ENCODE assay signal across 8 cellular contexts in genomic region chr5:52788505-52788821, GRCh38. TPM values are rescaled to one million over a fixed set of nuclear protein-coding genes. Genes with fewer than 3 reads are reported as not detected.
DNase-seq lines count a peak whose midpoint lies in the region; ATAC-seq and TF ChIP-seq lines count a peak whose summit lies in the region.

No MANE protein-coding gene starts in this region.

- no peak for TF ChIP-seq EP300 in esophagus muscularis mucosa (IDR thresholded peaks at IDR 0.05)

- POLR2A ChIA-PET in CD4-positive, alpha-beta memory T cell (lab: Charles Lee; ENCODE audit: partially characterized antibody), result interaction anchor here (1.2 to 3.6 kb wide), 5 partner anchors 12 to 95 kb away, joined by 6 to 27 read pairs (median 10); no protein-coding TSS in a partner anchor

- H3K9me3 Mint-ChIP-seq in CD4-positive, alpha-beta memory T cell, result no peaks in the 10 kb centered on the region
- no peaks in the 10 kb centered on the region for H3K9me3 Mint-ChIP-seq in osteocyte (ENCODE audit: unreplicated experiment)

- TF ChIP-seq CTCF in RWPE2 (IDR thresholded peaks at IDR 0.05; ENCODE audit: poor library complexity, severe bottlenecking) (peak; percentile 39), esophagus muscularis mucosa (IDR thresholded peaks at IDR 0.05) (no peak), osteocyte (IDR thresholded peaks at IDR 0.05) (no peak)

- no peaks in the 10 kb centered on the region for H3K27me3 ChIP-seq in CD4-positive, alpha-beta memory T cell (ENCODE audit: insufficient read depth, low read length)
- H3K27me3 ChIP-seq in RWPE2 (ENCODE audit: insufficient read depth, poor library complexity, severe bottlenecking) (no peaks in the 10 kb centered on the region), esophagus muscularis mucosa (no peaks in the 10 kb centered on the region)

- H3K36me3 ChIP-seq in CD4-positive, alpha-beta memory T cell (ENCODE audit: insufficient read depth, low read length), result no peaks in the 10 kb centered on the region
- H3K36me3 ChIP-seq in RWPE2 (ENCODE audit: low read depth) (no peaks in the 10 kb centered on the region), esophagus muscularis mucosa (no peaks in the 10 kb centered on the region)

- no peak for TF ChIP-seq POLR2A in esophagus muscularis mucosa (IDR thresholded peaks at IDR 0.05; ENCODE audit: low read depth)

- no peak for DNase-seq in CD4-positive, alpha-beta memory T cell
- DNase-seq in RWPE2 (ENCODE audit: low spot score) (no peak), esophagus muscularis mucosa (ENCODE audit: extremely low spot score) (no peak), osteocyte (ENCODE audit: extremely low spot score, unreplicated experiment) (no peak), activated gamma-delta T cell treated with Interleukin-2 at 50 U/mL for 16 hours (no peak), substantia nigra (lab: John Stamatoyannopoulos, UW) (no peak)

- H3K4me3 Mint-ChIP-seq in CD4-positive, alpha-beta memory T cell, result peak overlapping the region; percentile 72 to 94 (median 90)
- H3K4me3 Mint-ChIP-seq in osteocyte (ENCODE audit: unreplicated experiment), result peak overlapping the region; percentile 96

- CTCF ChIA-PET in CD4-positive, alpha-beta memory T cell (lab: Charles Lee; ENCODE audit: partially characterized antibody), result interaction anchor here (0.9 to 2.4 kb wide), 10 partner anchors 8 to 129 kb away, joined by 3 to 35 read pairs (median 11); no protein-coding TSS in a partner anchor

- intact Hi-C loops in CD4-positive, alpha-beta memory T cell (cut with micrococcal nuclease), result loop anchor here (5.0 kb wide), 1 partner anchor 46 kb away; no protein-coding TSS in a partner anchor
- intact Hi-C loops in esophagus muscularis mucosa (cut with DNase I), result loop anchor here (1.0 kb wide), 1 partner anchor 127 kb away; no protein-coding TSS in a partner anchor

- H3K27me3 Mint-ChIP-seq in CD4-positive, alpha-beta memory T cell, result peaks cover 2% of the 10 kb centered on the region in 2 donors
- H3K27me3 Mint-ChIP-seq in osteocyte (ENCODE audit: unreplicated experiment), result no peaks in the 10 kb centered on the region

- H3K36me3 Mint-ChIP-seq in CD4-positive, alpha-beta memory T cell, result peaks cover 0 to 2% of the 10 kb centered on the region in 2 donors
- peaks cover 11% of the 10 kb centered on the region for H3K36me3 Mint-ChIP-seq in osteocyte (ENCODE audit: unreplicated experiment)

- H3K4me1 Mint-ChIP-seq in CD4-positive, alpha-beta memory T cell, result peaks cover 17 to 36% (median 29%) of the 10 kb centered on the region in 4 donors
- H3K4me1 Mint-ChIP-seq in osteocyte (ENCODE audit: unreplicated experiment), result peaks cover 74% of the 10 kb centered on the region

- WGBS in esophagus muscularis mucosa, result 2% methylated on average over 6 of the region's 7 CpGs

- H3K4me1 ChIP-seq in CD4-positive, alpha-beta memory T cell (ENCODE audit: insufficient read depth, low read length), result peaks cover 15% of the 10 kb centered on the region
- H3K4me1 ChIP-seq in RWPE2 (ENCODE audit: insufficient read depth, poor library complexity, severe bottlenecking) (peaks cover 20% of the 10 kb centered on the region), esophagus muscularis mucosa (peaks cover 17 to 41% (median 37%) of the 10 kb centered on the region in 4 donors)

- ATAC-seq in RWPE2 (ENCODE audit: low read depth) (peak; percentile 59), GM21360 (IDR thresholded peaks at IDR 0.05; ENCODE audit: unreplicated experiment) (no peak), HG03378 (IDR thresholded peaks at IDR 0.05; ENCODE audit: unreplicated experiment) (no peak)

- peak overlapping the region in 5 of 7 donors; percentile 17 to 61 (median 37) for H3K27ac Mint-ChIP-seq in CD4-positive, alpha-beta memory T cell
- H3K27ac Mint-ChIP-seq in osteocyte (ENCODE audit: unreplicated experiment), result peak overlapping the region; percentile 86

- H3K9me3 ChIP-seq in CD4-positive, alpha-beta memory T cell (ENCODE audit: control insufficient read depth in 1 of 2, low read length in 2 of 2), result no peaks in the 10 kb centered on the region
- H3K9me3 ChIP-seq in RWPE2 (ENCODE audit: severe bottlenecking) (no peaks in the 10 kb centered on the region), esophagus muscularis mucosa (no peaks in the 10 kb centered on the region)

- H3K4me3 ChIP-seq in CD4-positive, alpha-beta memory T cell (ENCODE audit: low read length in 2 of 2), result peak overlapping the region in 1 of 2 donors; percentile 65
- peak overlapping the region; percentile 70 for H3K4me3 ChIP-seq in RWPE2 (ENCODE audit: severe bottlenecking)
- H3K4me3 ChIP-seq in esophagus muscularis mucosa, result peak overlapping the region; percentile 69 to 85 (median 74)

- peak overlapping the region; percentile 60 for H3K27ac ChIP-seq in CD4-positive, alpha-beta memory T cell (ENCODE audit: low read depth, low read length)
- H3K27ac ChIP-seq in RWPE2 (ENCODE audit: poor library complexity, severe bottlenecking) (peak overlapping the region; percentile 61), esophagus muscularis mucosa (replicated peaks in 1 of 4) (peak overlapping the region; percentile 92 to 96 (median 94)), substantia nigra (ENCODE audit: low read depth, low read length, poor library complexity, severe bottlenecking) (no peak overlapping the region)

RNA-seq across cellular contexts. Expression of gene ITGA1, which starts 0.7 kb away (rescaled TPM):
- total RNA-seq in CD4-positive, alpha-beta memory T cell, result 1 to 10 TPM; 4.2 to 5.8 TPM
- polyA plus RNA-seq in CD4-positive, alpha-beta memory T cell, result 1 to 10 TPM; 1.9 to 5.5 TPM
- 100 to 1,000 TPM; 228 to 302 (median 235) TPM for total RNA-seq in esophagus muscularis mucosa
- 143 and 150 TPM in 2 replicates for total RNA-seq in osteocyte

RNA-seq across cellular contexts. Expression of gene PELO, which starts 0.7 kb away (rescaled TPM):
- 10 to 100 TPM; 11.9 to 12.4 TPM for total RNA-seq in CD4-positive, alpha-beta memory T cell
- polyA plus RNA-seq in CD4-positive, alpha-beta memory T cell, result 1 to 10 TPM; 5.7 to 8.3 TPM
- total RNA-seq in esophagus muscularis mucosa (10 to 100 TPM; 43.1 to 77.7 (median 69.7) TPM), osteocyte (82.4 and 83.7 TPM in 2 replicates)

Comparison
In these comparisons a context has a peak if more than half of its experiments do, and no peak if none do; other contexts are left out.
1. RNA of gene ITGA1, which starts 0.7 kb away (total RNA-seq): 228 to 302 TPM in esophagus muscularis mucosa and 143 to 150 TPM in osteocyte; 4.2 to 5.8 TPM in CD4-positive, alpha-beta memory T cell; every median in the first group is over 10 times any median in the second.